Comparison of ENCODE assay signal across 9 cellular contexts in genomic region chr17:7632492-7632894, GRCh38. TPM values are rescaled to one million over a fixed set of nuclear protein-coding genes. Genes with fewer than 3 reads are reported as not detected.
DNase-seq lines count a peak whose midpoint lies in the region; ATAC-seq and TF ChIP-seq lines count a peak whose summit lies in the region.
"Had no signal": no experiment of that assay in that cellular context is flagged by ENCODE, and none has a peak within 500 bp of the region (broad histone marks: within the 10 kb centered on the region; RNA-seq: fewer than 3 reads in every experiment).

No MANE protein-coding gene starts in this region.

- DNase-seq in Ammon's horn (ENCODE audit: low spot score) = peak; percentile 35
- no peak for DNase-seq in GM13976 (ENCODE audit: low spot score)
- DNase-seq in OCI-LY7 (ENCODE audit: low spot score) = peak; percentile 62
- DNase-seq in cardiac fibroblast (ENCODE audit: low read depth in 2 of 2) = peak; percentile 75 to 76
- peak; percentile 81 for DNase-seq in mesendoderm
- no peak for DNase-seq in DMS153 treated with DMSO at 0.1 percent for 48 hours (lab: John Stamatoyannopoulos, UW; ENCODE audit: unreplicated experiment)
- DNase-seq in NCI-H526 treated with DMSO at 0.1 percent for 48 hours (lab: John Stamatoyannopoulos, UW) = no peak

- no peak overlapping the region for H4K8ac ChIP-seq in mesendoderm (ENCODE audit: low read depth, low read length)

- H3K79me2 ChIP-seq in OCI-LY7 (ENCODE audit: insufficient read depth, low read depth, low read length) (no peaks in the 10 kb centered on the region), mesendoderm (ENCODE audit: control insufficient read depth, insufficient read depth, low read length) (no peaks in the 10 kb centered on the region)

- H4K20me1 ChIP-seq in OCI-LY7 (ENCODE audit: insufficient read depth, low read length) = no peaks in the 10 kb centered on the region

- H3K4ac ChIP-seq in mesendoderm (ENCODE audit: low read depth, low read length) = no peak overlapping the region

- in situ Hi-C loops in GM13976 (cut with MboI; ENCODE audit: low sequenced_read_pairs, unreplicated experiment) = no loop called here

- peak overlapping the region; percentile 29; the same call in 1 of the 2 replicates for H2AFZ ChIP-seq in OCI-LY7 (ENCODE audit: low read length)

- no peak overlapping the region for H4K5ac ChIP-seq in mesendoderm (ENCODE audit: low read length)

- H3K4me3 ChIP-seq in OCI-LY7 (ENCODE audit: low read depth, low read length, poor library complexity, severe bottlenecking) (no peak overlapping the region), cardiac fibroblast (replicated peaks in 1 of 2; ENCODE audit: low read depth in 2 of 2, low read length in 2 of 2) (no peak overlapping the region), mesendoderm (ENCODE audit: low read length) (no peak overlapping the region)
- H3K4me3 ChIP-seq: thoracic aorta had no signal

- H3K4me2 ChIP-seq in OCI-LY7 (ENCODE audit: low read length) (no peak overlapping the region), mesendoderm (ENCODE audit: low read length) (no peak overlapping the region)

- H2AK5ac ChIP-seq in mesendoderm (ENCODE audit: low read length) = no peak overlapping the region

- WGBS in mesendoderm (ENCODE audit: extremely low coverage, insufficient coverage, low lambda C conversion rate) = no CpG with 5 or more reads among the region's 6 CpGs

- TF ChIP-seq CTCF in GM13976 (IDR thresholded peaks at IDR 0.05; ENCODE audit: borderline replicate concordance, control extremely low read depth, extremely low read depth, insufficient read depth, missing control alignments) (peak; percentile 59), OCI-LY7 (conservative IDR thresholded peaks at IDR 0.05; ENCODE audit: low read length) (peak; percentile 78), cardiac fibroblast (IDR thresholded peaks at IDR 0.05; ENCODE audit: low read depth, low read length) (peak; percentile 64)

- H2BK120ac ChIP-seq in mesendoderm (ENCODE audit: low read depth, low read length) = no peak overlapping the region

- H3K23ac ChIP-seq in mesendoderm (ENCODE audit: low read length) = no peak overlapping the region

- intact Hi-C loops in OCI-LY7 (cut with micrococcal nuclease; ENCODE audit: unreplicated experiment) = loop anchor here (10.0 kb wide), 1 partner anchor 152 kb away; no protein-coding TSS in a partner anchor

- no peak overlapping the region for H2BK5ac ChIP-seq in mesendoderm (ENCODE audit: low read length)

- no peaks in the 10 kb centered on the region for H3K9me3 ChIP-seq in OCI-LY7 (ENCODE audit: low read length)
- H3K9me3 ChIP-seq: thoracic aorta had no signal

- no peak for ATAC-seq in GM21526 (IDR thresholded peaks at IDR 0.05; ENCODE audit: low FRiP score, unreplicated experiment)

- CTCF ChIA-PET in OCI-LY7 (lab: Charles Lee; ENCODE audit: unreplicated experiment) = no interaction called here

- H3K56ac ChIP-seq in mesendoderm (ENCODE audit: low read length) = peak overlapping the region; percentile 77

- no peaks in the 10 kb centered on the region for H3K9me2 ChIP-seq in OCI-LY7 (ENCODE audit: insufficient read depth, low read length)

- H3K9ac ChIP-seq in mesendoderm (ENCODE audit: low read length) = peak overlapping the region; percentile 41

- BruUV-seq in OCI-LY7 (replicated peaks; lab: Mats Ljungman, UMichigan) = no TSS peak

- H3K36me3 ChIP-seq in OCI-LY7 (ENCODE audit: insufficient read depth, low read length) = no peaks in the 10 kb centered on the region
- H3K36me3 ChIP-seq in mesendoderm (ENCODE audit: control insufficient read depth, insufficient read depth, low read length) = no peaks in the 10 kb centered on the region
- H3K36me3 ChIP-seq: thoracic aorta had no signal

- H3K18ac ChIP-seq in mesendoderm (ENCODE audit: low read length) = no peak overlapping the region

- H2BK15ac ChIP-seq in mesendoderm (replicated peaks; ENCODE audit: low read depth) = no peak overlapping the region

- no peaks in the 10 kb centered on the region for H3K79me1 ChIP-seq in mesendoderm (ENCODE audit: low read length)

- H3K27ac ChIP-seq in OCI-LY7 (ENCODE audit: low read depth, low read length, poor library complexity, severe bottlenecking) = no peak overlapping the region
- no peak overlapping the region for H3K27ac ChIP-seq in mesendoderm (ENCODE audit: low read depth, low read length)
- H3K27ac ChIP-seq: thoracic aorta had no signal

- POLR2A ChIA-PET in OCI-LY7 (lab: Charles Lee) = interaction anchor here (0.7 kb wide), 1 partner anchor 55 kb away, joined by 3 read pairs; no protein-coding TSS in a partner anchor

- H3K27me3 ChIP-seq in mesendoderm (ENCODE audit: insufficient read depth, low read length, poor library complexity) = no peaks in the 10 kb centered on the region

- H3K4me1 ChIP-seq in OCI-LY7 (ENCODE audit: insufficient read depth, low read length, poor library complexity, severe bottlenecking) (no peaks in the 10 kb centered on the region), mesendoderm (ENCODE audit: control insufficient read depth, low read depth, low read length) (no peaks in the 10 kb centered on the region)

RNA-seq across cellular contexts. Expression of gene SHBG, which starts 2.6 kb away (rescaled TPM):
- total RNA-seq in OCI-LY7 (2014; rRNA removed; shearing (Covaris generic)) = not detected in 2 replicates
- 0.50 and 0.53 TPM in 2 replicates for total RNA-seq in OCI-LY7 (2022)
- 0.34 TPM for polyA plus RNA-seq in mesendoderm (2013, experiment 1 of 2)
- 0.46 TPM for polyA plus RNA-seq in mesendoderm (2013, experiment 2 of 2)
- total RNA-seq: thoracic aorta had no signal

RNA-seq across cellular contexts. Expression of gene SAT2, which starts 4.9 kb away (rescaled TPM):
- 16.0 and 16.9 TPM in 2 replicates for total RNA-seq in OCI-LY7 (2014; rRNA removed; shearing (Covaris generic))
- total RNA-seq in OCI-LY7 (2022) = 37.3 and 41.1 TPM in 2 replicates
- polyA plus RNA-seq in mesendoderm (2013, experiment 1 of 2) = 26.8 TPM
- polyA plus RNA-seq in mesendoderm (2013, experiment 2 of 2) = 26.5 TPM

RNA-seq across cellular contexts. Expression of gene FXR2, which starts 17.8 kb away (rescaled TPM):
- total RNA-seq in OCI-LY7 (2014; rRNA removed; shearing (Covaris generic)) = 24.6 and 32.4 TPM in 2 replicates
- 32.1 and 41.4 TPM in 2 replicates for total RNA-seq in OCI-LY7 (2022)
- 22.0 TPM for polyA plus RNA-seq in mesendoderm (2013, experiment 1 of 2)
- 22.4 TPM for polyA plus RNA-seq in mesendoderm (2013, experiment 2 of 2)

RNA-seq across cellular contexts. Expression of gene ATP1B2, which starts 18.2 kb away (rescaled TPM):
- not detected in 2 replicates for total RNA-seq in OCI-LY7 (2014; rRNA removed; shearing (Covaris generic))
- total RNA-seq in OCI-LY7 (2022) = not detected in 2 replicates
- polyA plus RNA-seq in mesendoderm (2013, experiment 1 of 2) = 3.2 TPM
- 3.1 TPM for polyA plus RNA-seq in mesendoderm (2013, experiment 2 of 2)

RNA-seq across cellular contexts. Expression of gene SOX15, which starts 42.6 kb away (rescaled TPM):
- total RNA-seq in OCI-LY7 (2014; rRNA removed; shearing (Covaris generic)) = 0.23 and 1.6 TPM in 2 replicates
- 0.57 and 0.84 TPM in 2 replicates for total RNA-seq in OCI-LY7 (2022)
- polyA plus RNA-seq in mesendoderm (2013, experiment 1 of 2) = 18.2 TPM
- 18.4 TPM for polyA plus RNA-seq in mesendoderm (2013, experiment 2 of 2)

Comparison
In these comparisons a context has a peak if more than half of its experiments do, and no peak if none do; other contexts are left out.
1. DNase-seq: peak in Ammon's horn (single experiment), OCI-LY7 (single experiment), cardiac fibroblast (2 of 2) and mesendoderm (single experiment); none in GM13976 (single experiment), DMS153 treated with DMSO at 0.1 percent for 48 hours (single experiment) and NCI-H526 treated with DMSO at 0.1 percent for 48 hours (single experiment).
2. Peak in every context shown above with its lines, with median percentiles within 50 percentile points of each other: CTCF ChIP-seq.